ENCODE assay signal across 8 cellular contexts in the genomic region with DNA sequence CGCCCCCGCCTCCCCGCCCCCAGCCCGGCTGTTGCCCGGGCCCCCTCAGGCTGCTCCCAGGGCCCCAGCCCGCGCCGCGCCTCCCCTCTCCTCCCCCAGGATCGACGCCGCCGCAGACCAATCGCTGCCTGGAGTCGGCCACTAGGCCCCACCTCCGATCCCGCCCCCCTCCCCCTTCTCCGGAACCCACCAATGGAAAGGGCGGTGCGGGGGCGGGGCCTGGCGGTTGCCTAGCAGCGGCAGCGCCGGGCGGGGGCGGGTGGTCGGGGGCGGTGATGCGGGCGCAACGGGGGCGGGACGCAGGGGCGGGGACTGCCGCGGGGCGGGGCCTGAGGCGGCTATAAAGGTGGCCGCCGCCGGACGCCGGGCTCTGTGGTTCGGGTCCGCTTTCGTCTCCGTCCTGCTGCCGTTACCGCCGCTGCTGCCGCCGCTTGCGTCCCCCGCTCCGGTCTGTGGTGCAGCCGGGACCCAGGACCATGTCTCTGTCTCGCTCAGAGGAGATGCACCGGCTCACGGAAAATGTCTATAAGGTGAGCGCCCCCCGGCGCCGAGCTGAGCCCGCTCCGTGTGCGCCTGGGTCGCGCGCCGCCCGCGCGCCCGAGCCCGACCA. TPM values are rescaled to one million over a fixed set of nuclear protein-coding genes. Genes with fewer than 3 reads are reported as not detected.
DNase-seq lines count a peak whose midpoint lies in the region; ATAC-seq and TF ChIP-seq lines count a peak whose summit lies in the region.

A gene with protein sequence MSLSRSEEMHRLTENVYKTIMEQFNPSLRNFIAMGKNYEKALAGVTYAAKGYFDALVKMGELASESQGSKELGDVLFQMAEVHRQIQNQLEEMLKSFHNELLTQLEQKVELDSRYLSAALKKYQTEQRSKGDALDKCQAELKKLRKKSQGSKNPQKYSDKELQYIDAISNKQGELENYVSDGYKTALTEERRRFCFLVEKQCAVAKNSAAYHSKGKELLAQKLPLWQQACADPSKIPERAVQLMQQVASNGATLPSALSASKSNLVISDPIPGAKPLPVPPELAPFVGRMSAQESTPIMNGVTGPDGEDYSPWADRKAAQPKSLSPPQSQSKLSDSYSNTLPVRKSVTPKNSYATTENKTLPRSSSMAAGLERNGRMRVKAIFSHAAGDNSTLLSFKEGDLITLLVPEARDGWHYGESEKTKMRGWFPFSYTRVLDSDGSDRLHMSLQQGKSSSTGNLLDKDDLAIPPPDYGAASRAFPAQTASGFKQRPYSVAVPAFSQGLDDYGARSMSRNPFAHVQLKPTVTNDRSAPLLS (plus strand): TSS at position 373 of the 610 bp plus-strand sequence. CDS start 104 bp downstream, at position 477.

- WGBS in stomach, 5 donors: 0 to 1% (median 1%) methylated on average over 19 to 76 of the region's 76 CpGs; no CpG with 5 or more reads in 1 of the 5 donors

- peak; percentile 62 for ATAC-seq in GM21825 (IDR thresholded peaks at IDR 0.05; ENCODE audit: unreplicated experiment)

- H2AFZ ChIP-seq in neuron (ENCODE audit: low read depth, low read length): no peak within 1 kb of the TSS

- peak within 1 kb of the TSS; percentile 62 for H3K4me3 ChIP-seq in MG63
- H3K4me3 ChIP-seq in SJSA1: peak within 1 kb of the TSS; percentile 86
- peak within 1 kb of the TSS; percentile 87 for H3K4me3 ChIP-seq in neuron (ENCODE audit: low read length)
- peak within 1 kb of the TSS; percentile 71 to 80 (median 72) for H3K4me3 ChIP-seq in stomach

- peaks cover 44% of the 10 kb centered on the region for H3K4me1 ChIP-seq in SJSA1 (replicated peaks)
- H3K4me1 ChIP-seq in neuron (ENCODE audit: insufficient read depth, low read length): peaks cover 40% of the 10 kb centered on the region
- H3K4me1 ChIP-seq in stomach: peaks cover 59 to 80% (median 71%) of the 10 kb centered on the region in 4 donors

- TF ChIP-seq EP300 in stomach (IDR thresholded peaks at IDR 0.05): no peak

- DNase-seq in DMS53 treated with DMSO at 0.1 percent for 48 hours (lab: John Stamatoyannopoulos, UW; ENCODE audit: unreplicated experiment) (peak; percentile 76), MG63 (peak; percentile 94), SJSA1 (ENCODE audit: low read depth in 1 of 2, low spot score in 2 of 2) (peak; percentile 80 to 99), foreskin melanocyte (peak; percentile 76), stomach (peak; percentile 98)
- DNase-seq in activated naive CD4-positive, alpha-beta T cell treated with Interleukin-2 at 50 U/mL for 16 hours: peak; percentile 95

- intact Hi-C loops in stomach (cut with DNase I; ENCODE audit: low total_unique reads): no loop called here

- no peak for TF ChIP-seq CTCF in stomach (IDR thresholded peaks at IDR 0.05)

- H3K36me3 ChIP-seq in MG63 (peaks cover 21% of the 10 kb centered on the region), SJSA1 (peaks cover 48% of the 10 kb centered on the region), neuron (ENCODE audit: insufficient read depth, low read length) (peaks cover 28% of the 10 kb centered on the region), stomach (peaks cover 0 to 25% (median 11%) of the 10 kb centered on the region in 4 donors)

- H3K27me3 ChIP-seq in MG63: no peaks in the 10 kb centered on the region
- 0 out of 2 replicates have a peak, but pooled peaks cover 3% of the 10 kb centered on the region for H3K27me3 ChIP-seq in SJSA1 (replicated peaks)
- H3K27me3 ChIP-seq in neuron (ENCODE audit: insufficient read depth, low read length): no peaks in the 10 kb centered on the region
- H3K27me3 ChIP-seq in stomach: no peaks in the 10 kb centered on the region

- H3K27ac ChIP-seq in SJSA1 (peak within 1 kb of the TSS; percentile 52; the same call in 1 of the 2 replicates), stomach (peak within 1 kb of the TSS; percentile 74 to 89 (median 82))

- no peaks in the 10 kb centered on the region for H3K9me3 ChIP-seq in MG63
- H3K9me3 ChIP-seq in SJSA1 (replicated peaks): 0 out of 2 replicates have a peak, but pooled peaks cover 5% of the 10 kb centered on the region
- H3K9me3 ChIP-seq in neuron (ENCODE audit: low read length): peaks cover 7% of the 10 kb centered on the region
- no peaks in the 10 kb centered on the region for H3K9me3 ChIP-seq in stomach

- TF ChIP-seq POLR2A in stomach (IDR thresholded peaks at IDR 0.05): peak in 2 of 4 donors; percentile 67 to 91

RNA-seq across cellular contexts. Expression of the gene that starts here (rescaled TPM):
- 34.4 and 43.9 TPM in 2 replicates for total RNA-seq in MG63 (2014; rRNA removed; shearing (Covaris generic); ENCODE audit: low replicate concordance)
- 37.6 and 59.5 TPM in 2 replicates for total RNA-seq in SJSA1 (2014; rRNA removed; shearing (Covaris generic))
- total RNA-seq in stomach: 100 to 1,000 TPM in 2 of 5 donors, 10 to 100 TPM in 3; 21.1 to 263 (median 96.9) TPM
- polyA plus RNA-seq in stomach: 10 to 100 TPM; 37.5 to 66.1 (median 46.6) TPM

Comparison
In these comparisons a context has a peak if more than half of its experiments do, and no peak if none do; other contexts are left out.
1. Peak in every context shown above with its lines: DNase-seq, ATAC-seq, H3K4me3 ChIP-seq and H3K27ac ChIP-seq.